In genomic region chr6:163814494-163815364, GRCh38 we compare ENCODE assay signal across 7 cellular contexts.
DNase-seq lines count a peak whose midpoint lies in the region; ATAC-seq and TF ChIP-seq lines count a peak whose summit lies in the region.

No MANE protein-coding gene starts in this region.

- H3K27ac ChIP-seq in brain microvascular endothelial cell: no peak overlapping the region

- peak; percentile 28 for TF ChIP-seq CTCF in brain microvascular endothelial cell (IDR thresholded peaks at IDR 0.05; ENCODE audit: low read depth, low read length, missing control alignments)

- H3K27me3 Mint-ChIP-seq in stimulated activated memory B cell treated with anti-CD40 and anti-IgM and Interleukin-4, amounts not matched to agents 10 μg/mL and 1 μg/mL and 100 μg/mL, for 72 hours: no peaks in the 10 kb centered on the region

- ATAC-seq in GM18867 (IDR thresholded peaks at IDR 0.05; ENCODE audit: unreplicated experiment) (peak; percentile 69), HG03135 (IDR thresholded peaks at IDR 0.05; ENCODE audit: unreplicated experiment) (peak; percentile 55), HG03045 (IDR thresholded peaks at IDR 0.05; ENCODE audit: unreplicated experiment) (no peak)
- peak; percentile 39 for ATAC-seq in stimulated activated memory B cell treated with anti-CD40 and anti-IgM and Interleukin-4, amounts not matched to agents 10 μg/mL and 1 μg/mL and 100 μg/mL, for 72 hours

- no peaks in the 10 kb centered on the region for H3K36me3 Mint-ChIP-seq in stimulated activated memory B cell treated with anti-CD40 and anti-IgM and Interleukin-4, amounts not matched to agents 10 μg/mL and 1 μg/mL and 100 μg/mL, for 72 hours

- in situ Hi-C loops in brain microvascular endothelial cell (cut with HindIII; ENCODE audit: low pct_ligation_motif_present, low sequenced_read_pairs): no loop called here

- DNase-seq in brain microvascular endothelial cell: peak; percentile 77
- DNase-seq in activated effector memory CD4-positive, alpha-beta T cell treated with anti-CD3 and anti-CD28 coated beads, Interleukin-2, amount 50 U/mL, for 16 hours: no peak
- DNase-seq in NK-92 treated with Interleukin-12 subunit alpha and Interleukin-12 subunit beta, amount 100 ng/mL, for 24 hours (lab: John Stamatoyannopoulos, UW): no peak

- no peaks in the 10 kb centered on the region for H3K36me3 ChIP-seq in brain microvascular endothelial cell (replicated peaks)

- H3K27ac Mint-ChIP-seq in stimulated activated memory B cell treated with anti-CD40 and anti-IgM and Interleukin-4, amounts not matched to agents 10 μg/mL and 1 μg/mL and 100 μg/mL, for 72 hours: peak overlapping the region; percentile 40

- no peaks in the 10 kb centered on the region for H3K27me3 ChIP-seq in brain microvascular endothelial cell (replicated peaks)

- peaks cover 25% of the 10 kb centered on the region for H3K4me1 Mint-ChIP-seq in stimulated activated memory B cell treated with anti-CD40 and anti-IgM and Interleukin-4, amounts not matched to agents 10 μg/mL and 1 μg/mL and 100 μg/mL, for 72 hours

- H3K4me3 ChIP-seq in brain microvascular endothelial cell (ENCODE audit: low read depth, low read length): no peak overlapping the region

- peaks cover 2% of the 10 kb centered on the region for H3K9me3 Mint-ChIP-seq in stimulated activated memory B cell treated with anti-CD40 and anti-IgM and Interleukin-4, amounts not matched to agents 10 μg/mL and 1 μg/mL and 100 μg/mL, for 72 hours

- no peak overlapping the region for H3K4me3 Mint-ChIP-seq in stimulated activated memory B cell treated with anti-CD40 and anti-IgM and Interleukin-4, amounts not matched to agents 10 μg/mL and 1 μg/mL and 100 μg/mL, for 72 hours
